9 cellular contexts compared by ENCODE assay signal in the genomic region with DNA sequence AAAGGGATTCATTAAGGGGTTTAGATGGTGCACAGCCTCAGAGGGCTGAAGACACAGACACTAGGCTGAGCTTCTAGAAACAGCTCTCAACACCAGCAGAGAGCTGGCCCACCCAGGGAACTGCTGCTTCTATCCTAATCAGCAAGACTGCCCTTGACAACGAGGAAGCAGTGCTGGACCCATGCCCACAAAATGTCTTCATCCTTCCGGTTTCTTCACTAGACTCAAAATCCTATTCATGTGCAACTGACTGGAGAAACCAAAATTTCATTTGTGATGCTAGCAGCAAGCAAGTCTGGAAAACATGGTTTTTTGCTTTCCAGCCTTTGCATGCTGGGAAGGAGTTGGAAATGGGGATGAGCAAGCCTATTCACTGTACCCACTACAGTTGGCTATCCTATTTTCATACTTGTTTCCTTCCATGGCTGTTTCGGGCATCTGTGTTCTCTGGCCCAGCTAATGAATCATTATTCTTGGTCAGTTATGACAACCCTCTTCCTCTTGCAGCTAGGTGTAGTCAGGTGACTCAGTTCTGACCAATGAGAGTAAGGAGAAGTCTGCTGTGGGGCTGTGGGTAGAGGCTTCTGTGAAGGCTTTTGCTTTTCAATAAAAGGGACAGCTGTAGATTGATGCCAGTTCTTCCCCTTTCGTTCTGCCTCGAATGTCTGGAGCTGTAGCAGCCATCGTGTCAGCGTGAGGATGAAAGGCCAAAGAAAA. TPM values are rescaled to one million over a fixed set of nuclear protein-coding genes. Genes with fewer than 3 reads are reported as not detected.
A peak's percentile ranks its signal among the peaks of the same experiment; 100 is the strongest.
DNase-seq lines count a peak whose midpoint lies in the region; ATAC-seq and TF ChIP-seq lines count a peak whose summit lies in the region.
"Had no signal": no experiment of that assay in that cellular context is flagged by ENCODE, and none has a peak within 500 bp of the region (broad histone marks: within the 10 kb centered on the region; RNA-seq: fewer than 3 reads in every experiment).

No MANE protein-coding gene starts in this region.

- DNase-seq in EL, result peak; percentile 50
- DNase-seq in activated CD8-positive, alpha-beta T cell treated with anti-CD3 and anti-CD28 coated beads, Interleukin-2, amount 10 ng/mL, durations not matched to agents 7 days and 5 days, result no peak
- DNase-seq in lower lobe of right lung, result peak; percentile 71
- DNase-seq in stimulated activated CD4-positive, alpha-beta T cell treated with anti-CD3 and anti-CD28 coated beads, Interleukin-12 subunit alpha, Interleukin-12 subunit beta, amount 100 ng/mL, for 4 hours, result no peak
- no peak for DNase-seq in hippocampal formation (lab: John Stamatoyannopoulos, UW)
- no peak for DNase-seq in activated CD4-positive, alpha-beta T cell treated with anti-CD3 and anti-CD28 coated beads, Interleukin-2, amount 10 ng/mL, durations not matched to agents 24 days and 14 days

- H3K36me3 ChIP-seq in lower lobe of right lung, result no peaks in the 10 kb centered on the region
- H3K36me3 ChIP-seq: cardiac muscle cell had no signal

- no peaks in the 10 kb centered on the region for H3K4me1 ChIP-seq in lower lobe of right lung

- no peaks in the 10 kb centered on the region for H3K9me3 Mint-ChIP-seq in activated CD8-positive, alpha-beta T cell treated with anti-CD3 and anti-CD28 coated beads, Interleukin-2, amount 10 ng/mL, durations not matched to agents 7 days and 5 days (ENCODE audit: insufficient read depth)
- no peaks in the 10 kb centered on the region for H3K9me3 Mint-ChIP-seq in activated CD4-positive, alpha-beta T cell treated with anti-CD3 and anti-CD28 coated beads, Interleukin-2, amount 10 ng/mL, durations not matched to agents 24 days and 14 days

- H3K27me3 ChIP-seq in lower lobe of right lung (ENCODE audit: low read depth), result peaks cover 3% of the 10 kb centered on the region
- H3K27me3 ChIP-seq: cardiac muscle cell had no signal

- no peak for TF ChIP-seq CTCF in lower lobe of right lung (IDR thresholded peaks at IDR 0.05)

- H3K9me3 ChIP-seq in lower lobe of right lung, result no peaks in the 10 kb centered on the region

- H3K36me3 Mint-ChIP-seq in activated CD8-positive, alpha-beta T cell treated with anti-CD3 and anti-CD28 coated beads, Interleukin-2, amount 10 ng/mL, durations not matched to agents 7 days and 5 days (ENCODE audit: low read depth), result no peaks in the 10 kb centered on the region
- no peaks in the 10 kb centered on the region for H3K36me3 Mint-ChIP-seq in activated CD4-positive, alpha-beta T cell treated with anti-CD3 and anti-CD28 coated beads, Interleukin-2, amount 10 ng/mL, durations not matched to agents 24 days and 14 days (ENCODE audit: low read depth)

- POLR2A ChIA-PET in activated CD8-positive, alpha-beta T cell treated with anti-CD3 and anti-CD28 coated beads, Interleukin-2, amount 10 ng/mL, durations not matched to agents 7 days and 5 days (lab: Charles Lee), result no interaction called here

- intact Hi-C loops in lower lobe of right lung (cut with DNase I), result no loop called here
- intact Hi-C loops in activated CD4-positive, alpha-beta T cell treated with anti-CD3 and anti-CD28 coated beads, Interleukin-2, amount 10 ng/mL, durations not matched to agents 24 days and 14 days (cut with micrococcal nuclease), result no loop called here

- no peak overlapping the region for H3K27ac Mint-ChIP-seq in activated CD8-positive, alpha-beta T cell treated with anti-CD3 and anti-CD28 coated beads, Interleukin-2, amount 10 ng/mL, durations not matched to agents 7 days and 5 days
- H3K27ac Mint-ChIP-seq in activated CD4-positive, alpha-beta T cell treated with anti-CD3 and anti-CD28 coated beads, Interleukin-2, amount 10 ng/mL, durations not matched to agents 24 days and 14 days, result no peak overlapping the region

- H3K4me1 Mint-ChIP-seq in activated CD8-positive, alpha-beta T cell treated with anti-CD3 and anti-CD28 coated beads, Interleukin-2, amount 10 ng/mL, durations not matched to agents 7 days and 5 days (ENCODE audit: low read depth), result peaks cover 10% of the 10 kb centered on the region
- H3K4me1 Mint-ChIP-seq in activated CD4-positive, alpha-beta T cell treated with anti-CD3 and anti-CD28 coated beads, Interleukin-2, amount 10 ng/mL, durations not matched to agents 24 days and 14 days, result peaks cover 4% of the 10 kb centered on the region

- TF ChIP-seq EP300 in Ishikawa (IDR thresholded peaks at IDR 0.05; ENCODE audit: borderline replicate concordance), result no peak

- ATAC-seq in GM21528 (IDR thresholded peaks at IDR 0.05; ENCODE audit: low FRiP score, unreplicated experiment) (peak; percentile 75), lower lobe of right lung (peak; percentile 48 to 78)
- ATAC-seq in activated CD8-positive, alpha-beta T cell treated with anti-CD3 and anti-CD28 coated beads, Interleukin-2, amount 10 ng/mL, durations not matched to agents 7 days and 5 days, result peak; percentile 51

- H3K4me3 ChIP-seq in lower lobe of right lung, result no peak overlapping the region
- H3K4me3 ChIP-seq: cardiac muscle cell had no signal

- H3K4me3 Mint-ChIP-seq in activated CD8-positive, alpha-beta T cell treated with anti-CD3 and anti-CD28 coated beads, Interleukin-2, amount 10 ng/mL, durations not matched to agents 7 days and 5 days, result no peak overlapping the region
- no peak overlapping the region for H3K4me3 Mint-ChIP-seq in activated CD4-positive, alpha-beta T cell treated with anti-CD3 and anti-CD28 coated beads, Interleukin-2, amount 10 ng/mL, durations not matched to agents 24 days and 14 days

- CTCF ChIA-PET in activated CD8-positive, alpha-beta T cell treated with anti-CD3 and anti-CD28 coated beads, Interleukin-2, amount 10 ng/mL, durations not matched to agents 7 days and 5 days (lab: Charles Lee), result interaction anchor here (1.2 to 2.5 kb wide), 3 partner anchors 13 to 20 kb away, joined by 3 to 18 read pairs (median 8); no protein-coding TSS in a partner anchor

- H3K27me3 Mint-ChIP-seq in activated CD8-positive, alpha-beta T cell treated with anti-CD3 and anti-CD28 coated beads, Interleukin-2, amount 10 ng/mL, durations not matched to agents 7 days and 5 days (ENCODE audit: low read depth), result peaks cover 10% of the 10 kb centered on the region
- H3K27me3 Mint-ChIP-seq in activated CD4-positive, alpha-beta T cell treated with anti-CD3 and anti-CD28 coated beads, Interleukin-2, amount 10 ng/mL, durations not matched to agents 24 days and 14 days, result peaks cover 17% of the 10 kb centered on the region

- no peak for TF ChIP-seq RAD21 in Ishikawa (IDR thresholded peaks at IDR 0.05; ENCODE audit: low read depth)

- H3K27ac ChIP-seq in lower lobe of right lung, result no peak overlapping the region
- H3K27ac ChIP-seq: cardiac muscle cell had no signal

TF ChIP-seq in Ishikawa, 13 proteins besides CTCF, POLR2A, EP300 and RAD21:
- TF ChIP-seq CREB1 (IDR thresholded peaks at IDR 0.05; ENCODE audit: low read depth) (no peak), YY1 (IDR thresholded peaks at IDR 0.05; ENCODE audit: low read depth) (no peak)
- TF ChIP-seq, protein P1, sequence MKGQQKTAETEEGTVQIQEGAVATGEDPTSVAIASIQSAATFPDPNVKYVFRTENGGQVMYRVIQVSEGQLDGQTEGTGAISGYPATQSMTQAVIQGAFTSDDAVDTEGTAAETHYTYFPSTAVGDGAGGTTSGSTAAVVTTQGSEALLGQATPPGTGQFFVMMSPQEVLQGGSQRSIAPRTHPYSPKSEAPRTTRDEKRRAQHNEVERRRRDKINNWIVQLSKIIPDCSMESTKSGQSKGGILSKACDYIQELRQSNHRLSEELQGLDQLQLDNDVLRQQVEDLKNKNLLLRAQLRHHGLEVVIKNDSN (IDR thresholded peaks at IDR 0.05), result peak; percentile 78

RNA-seq across cellular contexts. Expression of a gene that starts 14.6 kb away (rescaled TPM):
- not detected for total RNA-seq in activated CD8-positive, alpha-beta T cell treated with anti-CD3 and anti-CD28 coated beads, Interleukin-2, amount 10 ng/mL, durations not matched to agents 7 days and 5 days
- total RNA-seq in lower lobe of right lung, result 2.7 TPM
- not detected in 2 replicates for total RNA-seq in activated CD4-positive, alpha-beta T cell treated with anti-CD3 and anti-CD28 coated beads, Interleukin-2, amount 10 ng/mL, durations not matched to agents 24 days and 14 days
- total RNA-seq: cardiac muscle cell had no signal

RNA-seq across cellular contexts. Expression of a gene that starts 33.0 kb away (rescaled TPM):
- under 1 TPM in 1 of 2 experiments, not detected in 1; 0.05 TPM for total RNA-seq in activated CD8-positive, alpha-beta T cell treated with anti-CD3 and anti-CD28 coated beads, Interleukin-2, amount 10 ng/mL, durations not matched to agents 7 days and 5 days
- not detected for total RNA-seq in lower lobe of right lung
- not detected in 2 replicates for total RNA-seq in activated CD4-positive, alpha-beta T cell treated with anti-CD3 and anti-CD28 coated beads, Interleukin-2, amount 10 ng/mL, durations not matched to agents 24 days and 14 days
- total RNA-seq: cardiac muscle cell had no signal

Comparison
In these comparisons a context has a peak if more than half of its experiments do, and no peak if none do; other contexts are left out.
1. DNase-seq: peak in EL (single experiment) and lower lobe of right lung (single experiment); none in activated CD8-positive, alpha-beta T cell treated with anti-CD3 and anti-CD28 coated beads, Interleukin-2, amount 10 ng/mL, durations not matched to agents 7 days and 5 days (single experiment), stimulated activated CD4-positive, alpha-beta T cell treated with anti-CD3 and anti-CD28 coated beads, Interleukin-12 subunit alpha, Interleukin-12 subunit beta, amount 100 ng/mL, for 4 hours (single experiment), hippocampal formation (0 of 2) and activated CD4-positive, alpha-beta T cell treated with anti-CD3 and anti-CD28 coated beads, Interleukin-2, amount 10 ng/mL, durations not matched to agents 24 days and 14 days (single experiment).
2. Peak in every context shown above with its lines, with median percentiles within 50 percentile points of each other: ATAC-seq.